10 cellular contexts compared by ENCODE assay signal in genomic region chr9:124657526-124657925, GRCh38.
A peak's percentile ranks its signal among the peaks of the same experiment; 100 is the strongest.
DNase-seq lines count a peak whose midpoint lies in the region; ATAC-seq and TF ChIP-seq lines count a peak whose summit lies in the region.
"Had no signal": no experiment of that assay in that cellular context is flagged by ENCODE, and none has a peak within 500 bp of the region (broad histone marks: within the 10 kb centered on the region; RNA-seq: fewer than 3 reads in every experiment).

No MANE protein-coding gene starts in this region.

- no peaks in the 10 kb centered on the region for H3K9me2 ChIP-seq in DOHH2 (replicated peaks; ENCODE audit: control insufficient read depth, low read length)
- H3K9me2 ChIP-seq in GM23338 (ENCODE audit: insufficient read depth), result no peaks in the 10 kb centered on the region

- H3K9me3 Mint-ChIP-seq in GM23338, result no peaks in the 10 kb centered on the region
- H3K9me3 Mint-ChIP-seq: IgD-negative memory B cell; stimulated activated effector memory CD8-positive, alpha-beta T cell treated with anti-CD3 and anti-CD28 coated beads, Interleukin-12 subunit alpha, Interleukin-12 subunit beta, amount 100 ng/mL, for 72 hours had no signal

- ATAC-seq in gastroesophageal sphincter (no peak), HG02870 (IDR thresholded peaks at IDR 0.05; ENCODE audit: unreplicated experiment) (no peak), GM23338 (no peak)

- TF ChIP-seq EP300 in gastroesophageal sphincter (IDR thresholded peaks at IDR 0.05), result no peak

- no peak for TF ChIP-seq POLR2A in gastroesophageal sphincter (IDR thresholded peaks at IDR 0.05)

- TF ChIP-seq CTCF in DOHH2 (IDR thresholded peaks at IDR 0.05; ENCODE audit: low read depth, low read length, poor library complexity, severe bottlenecking), result no peak
- TF ChIP-seq CTCF in gastroesophageal sphincter (IDR thresholded peaks at IDR 0.05), result no peak
- TF ChIP-seq CTCF in GM23338 (conservative IDR thresholded peaks at IDR 0.05; ENCODE audit: low read depth in 2 of 2), result no peak

- H4K20me1 ChIP-seq in DOHH2 (ENCODE audit: control insufficient read depth, insufficient read depth, low read depth, low read length) (peaks cover 3% of the 10 kb centered on the region; the same call in 1 of the 2 replicates), GM23338 (replicated peaks; ENCODE audit: insufficient read depth) (no peaks in the 10 kb centered on the region)

- H3K27ac Mint-ChIP-seq in GM23338, result no peak overlapping the region
- H3K27ac Mint-ChIP-seq: IgD-negative memory B cell; stimulated activated effector memory CD8-positive, alpha-beta T cell treated with anti-CD3 and anti-CD28 coated beads, Interleukin-12 subunit alpha, Interleukin-12 subunit beta, amount 100 ng/mL, for 72 hours had no signal

- H3K4me3 Mint-ChIP-seq in GM23338, result no peak overlapping the region

- no peaks in the 10 kb centered on the region; the same call in 2 of the 3 replicates for H3K36me3 Mint-ChIP-seq in GM23338 (ENCODE audit: low read depth)
- H3K36me3 Mint-ChIP-seq: stimulated activated effector memory CD8-positive, alpha-beta T cell treated with anti-CD3 and anti-CD28 coated beads, Interleukin-12 subunit alpha, Interleukin-12 subunit beta, amount 100 ng/mL, for 72 hours had no signal

- peaks cover 28% of the 10 kb centered on the region for H3K4me1 ChIP-seq in DOHH2 (ENCODE audit: control insufficient read depth, low read length)
- H3K4me1 ChIP-seq in SJCRH30, result peaks cover 14% of the 10 kb centered on the region
- peaks cover 0 to 27% (median 3%) of the 10 kb centered on the region in 3 donors for H3K4me1 ChIP-seq in gastroesophageal sphincter
- peaks cover 34% of the 10 kb centered on the region for H3K4me1 ChIP-seq in GM23338 (ENCODE audit: insufficient read depth)

- H3K9me3 ChIP-seq in DOHH2 (ENCODE audit: control insufficient read depth, insufficient read depth, low read length), result no peaks in the 10 kb centered on the region
- no peaks in the 10 kb centered on the region for H3K9me3 ChIP-seq in SJCRH30 (replicated peaks)
- H3K9me3 ChIP-seq in gastroesophageal sphincter, result no peaks in the 10 kb centered on the region

- H3K79me2 ChIP-seq in DOHH2 (ENCODE audit: control insufficient read depth, low read length) (peaks cover 48% of the 10 kb centered on the region), GM23338 (replicated peaks; ENCODE audit: insufficient read depth) (peaks cover 16% of the 10 kb centered on the region)

- H3K36me3 ChIP-seq in DOHH2 (ENCODE audit: control insufficient read depth, low read length), result peaks cover 12% of the 10 kb centered on the region
- peaks cover 4% of the 10 kb centered on the region for H3K36me3 ChIP-seq in SJCRH30
- no peaks in the 10 kb centered on the region for H3K36me3 ChIP-seq in gastroesophageal sphincter
- H3K36me3 ChIP-seq in GM23338 (ENCODE audit: insufficient read depth), result no peaks in the 10 kb centered on the region

- H3K27me3 ChIP-seq in DOHH2 (ENCODE audit: control insufficient read depth, low read length) (no peaks in the 10 kb centered on the region), SJCRH30 (no peaks in the 10 kb centered on the region), gastroesophageal sphincter (no peaks in the 10 kb centered on the region), GM23338 (ENCODE audit: insufficient read depth) (no peaks in the 10 kb centered on the region)

- H3K4me3 ChIP-seq in DOHH2 (ENCODE audit: low read length) (peak overlapping the region; percentile 90), SJCRH30 (peak overlapping the region; percentile 77), gastroesophageal sphincter (no peak overlapping the region), GM23338 (no peak overlapping the region)

- H2AFZ ChIP-seq in GM23338, result no peak overlapping the region

- DNase-seq in SJCRH30, result peak in 1 of 2 experiments; percentile 11
- DNase-seq in retina, result peak; percentile 57
- no peak for DNase-seq in inferior parietal cortex (ENCODE audit: extremely low spot score)
- DNase-seq in NCI-H446 (lab: John Stamatoyannopoulos, UW), result no peak
- no peak for DNase-seq in GM23338 (ENCODE audit: low spot score)

- H3F3A ChIP-seq in DOHH2 (ENCODE audit: control insufficient read depth, insufficient read depth) (peaks cover 5% of the 10 kb centered on the region; the same call in 1 of the 2 replicates), GM23338 (replicated peaks; ENCODE audit: low read depth) (no peaks in the 10 kb centered on the region)

- H3K4me2 ChIP-seq in DOHH2 (ENCODE audit: low read length) (peak overlapping the region; percentile 90), GM23338 (no peak overlapping the region)

- H3K4me1 Mint-ChIP-seq in GM23338, result peaks cover 40% of the 10 kb centered on the region

- WGBS in gastroesophageal sphincter (ENCODE audit: low coverage in 1 of 2), 2 donors, result 70 to 88% methylated on average over 1 of the region's 1 CpG

- H3K27ac ChIP-seq in DOHH2 (ENCODE audit: low read depth, low read length) (peak overlapping the region; percentile 88), SJCRH30 (peak overlapping the region; percentile 98; the same call in 1 of the 2 replicates), gastroesophageal sphincter (peak overlapping the region; percentile 36 to 81 (median 78)), GM23338 (ENCODE audit: low read depth) (no peak overlapping the region)

- H3K27me3 Mint-ChIP-seq in GM23338 (ENCODE audit: insufficient read depth, low read depth, poor library complexity), result peaks cover 4% of the 10 kb centered on the region

TF ChIP-seq in GM23338, 12 proteins besides CTCF, POLR2A, EP300 and RAD21 (continues in another document):
- TF ChIP-seq CREB1 (CRISPR knock-in tag; IDR thresholded peaks at IDR 0.05; ENCODE audit: low read depth), result no peak
- TF ChIP-seq EZH2 (IDR thresholded peaks at IDR 0.05; ENCODE audit: low read depth, unreplicated experiment), result no peak
- no peak for TF ChIP-seq ZNF331 (CRISPR knock-in tag; IDR thresholded peaks at IDR 0.05; ENCODE audit: low read depth)
- TF ChIP-seq STAT1 (IDR thresholded peaks at IDR 0.05; ENCODE audit: unreplicated experiment), result no peak
- no peak for TF ChIP-seq ZNF114 (CRISPR knock-in tag; IDR thresholded peaks at IDR 0.05)
- no peak for TF ChIP-seq EZH2phosphoT487 (IDR thresholded peaks at IDR 0.05; ENCODE audit: unreplicated experiment)
- no peak for TF ChIP-seq ETS1 (IDR thresholded peaks at IDR 0.05)
- no peak for TF ChIP-seq JUNB (IDR thresholded peaks at IDR 0.05; ENCODE audit: unreplicated experiment)
- no peak for TF ChIP-seq REST (IDR thresholded peaks at IDR 0.05; ENCODE audit: unreplicated experiment)
- no peak for TF ChIP-seq NANOG (IDR thresholded peaks at IDR 0.05; ENCODE audit: borderline replicate concordance)
- no peak for TF ChIP-seq POLR2AphosphoS5 (IDR thresholded peaks at IDR 0.05; ENCODE audit: low read depth)

Comparison
In these comparisons a context has a peak if more than half of its experiments do, and no peak if none do; other contexts are left out.
1. H3K4me3 ChIP-seq: peak in DOHH2 (single experiment) and SJCRH30 (single experiment); none in gastroesophageal sphincter (0 of 2) and GM23338 (single experiment).